In the genomic region with DNA sequence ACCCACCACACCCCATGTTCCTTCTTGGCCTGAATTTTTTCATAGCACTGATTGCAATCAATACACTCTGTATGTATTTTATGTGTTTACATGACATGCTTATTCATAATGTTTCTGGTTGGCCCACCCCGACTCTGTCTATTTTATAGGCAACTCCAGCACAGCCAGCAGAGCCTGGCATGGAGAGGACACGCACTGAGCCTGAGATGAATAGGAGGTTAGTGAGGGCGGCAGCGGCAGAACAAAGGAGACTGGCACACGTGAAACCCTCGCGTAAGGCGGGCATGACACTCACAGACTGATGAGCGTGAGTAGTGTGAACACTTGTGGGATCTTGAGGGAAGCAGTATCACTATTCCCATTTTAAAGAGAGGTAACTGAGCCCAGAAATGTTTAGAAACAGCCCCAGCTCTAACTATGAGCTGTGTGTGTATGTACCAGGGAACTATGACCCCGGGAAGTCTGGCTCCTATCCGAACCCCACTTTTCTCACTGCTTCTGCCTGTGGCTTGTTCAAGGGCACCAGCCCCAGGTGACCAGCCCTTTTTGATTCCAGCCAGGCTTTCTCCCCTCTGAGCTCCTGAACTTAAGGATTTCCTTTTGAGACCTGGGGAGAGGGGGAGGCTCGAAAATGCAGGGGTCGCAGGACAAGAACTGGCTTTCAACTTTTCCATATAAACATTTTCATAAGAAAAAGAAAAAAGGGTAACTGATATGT, we compare ENCODE assay signal across 22 cellular contexts.
"Had no signal": no experiment of that assay in that cellular context is flagged by ENCODE, and none has a peak within 500 bp of the region (broad histone marks: within the 10 kb centered on the region; RNA-seq: fewer than 3 reads in every experiment).

No MANE protein-coding gene starts in this region.

- H3K27me3 ChIP-seq: hepatocyte, right lobe of liver, thyroid gland, uterus had no signal

- H3K4me1 ChIP-seq: lower lobe of right lung, psoas muscle, right lobe of liver, uterus had no signal

- ATAC-seq: activated CD8-positive, alpha-beta T cell treated with anti-CD3 and anti-CD28 coated beads for 36 hours; activated T-cell treated with anti-CD3 and anti-CD28 coated beads, Interleukin-2, amount 50 U/mL, for 72 hours; effector memory CD8-positive, alpha-beta T cell; left cardiac atrium; lower lobe of right lung; psoas muscle; right lobe of liver; WTC11 had no signal

- H3K27ac Mint-ChIP-seq: activated CD8-positive, alpha-beta T cell treated with anti-CD3 and anti-CD28 coated beads for 36 hours; activated naive CD8-positive, alpha-beta T cell treated with anti-CD3 and anti-CD28 coated beads for 36 hours; activated T-cell treated with anti-CD3 and anti-CD28 coated beads, Interleukin-2, amount 50 U/mL, for 72 hours; effector memory CD8-positive, alpha-beta T cell; mesothelial cell of epicardium; stimulated activated effector memory CD8-positive, alpha-beta T cell treated with anti-CD3 and anti-CD28 coated beads, Interleukin-12 subunit alpha, Interleukin-12 subunit beta, amount 100 ng/mL, for 72 hours; T-helper 2 cell treated with Interferon-gamma antibody and Interleukin-4, amounts not matched to agents 5 μg/mL and 100 μg/mL, for 36 hours; WTC11 had no signal

- H3K4me3 Mint-ChIP-seq: activated CD8-positive, alpha-beta T cell treated with anti-CD3 and anti-CD28 coated beads for 36 hours; activated naive CD8-positive, alpha-beta T cell treated with anti-CD3 and anti-CD28 coated beads for 36 hours; activated T-cell treated with anti-CD3 and anti-CD28 coated beads, Interleukin-2, amount 50 U/mL, for 72 hours; effector memory CD8-positive, alpha-beta T cell; mesothelial cell of epicardium; stimulated activated effector memory CD8-positive, alpha-beta T cell treated with anti-CD3 and anti-CD28 coated beads, Interleukin-12 subunit alpha, Interleukin-12 subunit beta, amount 100 ng/mL, for 72 hours; T-helper 2 cell treated with Interferon-gamma antibody and Interleukin-4, amounts not matched to agents 5 μg/mL and 100 μg/mL, for 36 hours; WTC11 had no signal

- H3K9me3 Mint-ChIP-seq: activated CD8-positive, alpha-beta T cell treated with anti-CD3 and anti-CD28 coated beads for 36 hours; activated naive CD8-positive, alpha-beta T cell treated with anti-CD3 and anti-CD28 coated beads for 36 hours; activated T-cell treated with anti-CD3 and anti-CD28 coated beads, Interleukin-2, amount 50 U/mL, for 72 hours; effector memory CD8-positive, alpha-beta T cell; stimulated activated effector memory CD8-positive, alpha-beta T cell treated with anti-CD3 and anti-CD28 coated beads, Interleukin-12 subunit alpha, Interleukin-12 subunit beta, amount 100 ng/mL, for 72 hours; T-helper 2 cell treated with Interferon-gamma antibody and Interleukin-4, amounts not matched to agents 5 μg/mL and 100 μg/mL, for 36 hours; WTC11 had no signal

- H3K36me3 Mint-ChIP-seq: activated naive CD8-positive, alpha-beta T cell treated with anti-CD3 and anti-CD28 coated beads for 36 hours; mesothelial cell of epicardium; stimulated activated effector memory CD8-positive, alpha-beta T cell treated with anti-CD3 and anti-CD28 coated beads, Interleukin-12 subunit alpha, Interleukin-12 subunit beta, amount 100 ng/mL, for 72 hours; WTC11 had no signal

- DNase-seq: activated CD4-positive, alpha-beta T cell treated with anti-CD3 and anti-CD28 coated beads for 4 hours; activated CD8-positive, alpha-beta T cell treated with anti-CD3 and anti-CD28 coated beads for 36 hours; activated naive CD8-positive, alpha-beta T cell treated with anti-CD3 and anti-CD28 coated beads for 36 hours; activated T-cell treated with anti-CD3 and anti-CD28 coated beads, Interleukin-2, amount 50 U/mL, for 72 hours; amniotic stem cell; dermis blood vessel endothelial cell; effector memory CD8-positive, alpha-beta T cell; left cardiac atrium; lower lobe of right lung; psoas muscle; small intestine; stimulated activated CD4-positive, alpha-beta T cell treated with anti-CD3 and anti-CD28 coated beads, Interleukin-15, amount 100 ng/mL, for 24 hours; stimulated activated CD4-positive, alpha-beta T cell treated with anti-CD3 and anti-CD28 coated beads, Interleukin-4, amount 100 ng/mL, for 1 hour; SW 1271; thyroid gland; uterus had no signal

- H3K27ac ChIP-seq: hepatocyte, lower lobe of right lung, psoas muscle, right lobe of liver, thyroid gland, uterus had no signal
